In genomic region chrX:133370719-133371275, GRCh38 we compare ENCODE assay signal across 1 cellular context.
TF ChIP-seq lines count a peak whose summit lies in the region.

No MANE protein-coding gene starts in this region.

TF ChIP-seq in GM12878, 131 proteins besides CTCF, POLR2A, EP300 and RAD21:
- TF ChIP-seq ZBTB40 (IDR thresholded peaks at IDR 0.05; ENCODE audit: borderline replicate concordance), result peak; percentile 83; the same call in 1 of the 2 replicates
- no peak for TF ChIP-seq IRF4 (IDR thresholded peaks at IDR 0.05; ENCODE audit: low read depth, low read length)
- TF ChIP-seq POU2F2 (IDR thresholded peaks at IDR 0.05; ENCODE audit: borderline replicate concordance, low read depth, low read length), result no peak
- no peak for TF ChIP-seq IRF5 (IDR thresholded peaks at IDR 0.05; ENCODE audit: borderline replicate concordance)
- no peak for TF ChIP-seq MXI1 (IDR thresholded peaks at IDR 0.05; ENCODE audit: low read depth, low read length)
- TF ChIP-seq ZNF687 (IDR thresholded peaks at IDR 0.05), result no peak
- no peak for TF ChIP-seq RAD51 (IDR thresholded peaks at IDR 0.05)
